Comparison of ENCODE assay signal across 10 cellular contexts in the genomic region with DNA sequence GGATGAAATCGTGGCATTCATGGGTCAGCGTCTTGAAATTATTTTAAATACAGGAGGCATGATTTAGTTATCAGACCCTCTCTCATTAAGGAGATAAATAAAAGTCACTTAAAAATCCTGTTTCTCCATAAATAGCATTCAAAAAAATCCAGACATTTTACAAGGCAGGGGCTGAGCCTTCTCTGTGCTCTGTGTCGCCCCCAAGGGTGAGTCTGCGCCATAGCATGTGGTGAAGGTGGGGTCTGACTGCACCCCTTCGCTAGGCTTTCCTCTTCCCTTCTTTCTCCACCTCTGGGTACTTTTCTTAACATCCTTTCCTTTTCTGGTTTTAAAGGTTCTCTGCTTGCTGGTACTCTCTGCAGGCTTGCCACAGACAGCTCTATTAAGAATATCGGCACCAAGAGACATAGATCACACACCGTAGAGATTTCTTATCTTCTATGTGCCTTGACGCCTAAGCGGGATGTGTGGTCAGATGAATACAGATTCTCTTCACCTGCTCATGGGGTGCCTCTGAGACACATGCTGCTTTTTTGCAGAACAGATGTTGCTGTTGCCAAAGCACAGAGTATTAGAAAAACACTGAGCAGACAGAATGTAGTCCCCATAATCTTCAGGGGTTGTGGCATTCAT. TPM values are rescaled to one million over a fixed set of nuclear protein-coding genes. Genes with fewer than 3 reads are reported as not detected.
DNase-seq lines count a peak whose midpoint lies in the region; ATAC-seq, FAIRE-seq and TF ChIP-seq lines count a peak whose summit lies in the region.
"Had no signal": no experiment of that assay in that cellular context is flagged by ENCODE, and none has a peak within 500 bp of the region (broad histone marks: within the 10 kb centered on the region; RNA-seq: fewer than 3 reads in every experiment).

No MANE protein-coding gene starts in this region.

- CTCF ChIA-PET in CD4-positive, alpha-beta T cell (lab: Charles Lee) = no interaction called here
- CTCF ChIA-PET in HEK293T (lab: Yijun Ruan, JAX) = no interaction called here

- no peaks in the 10 kb centered on the region for H3K9me3 Mint-ChIP-seq in CD4-positive, alpha-beta T cell
- H3K9me3 Mint-ChIP-seq in activated T-helper 17 cell treated with anti-CD3 and anti-CD28 coated beads, Interleukin-2, amount 50 U/mL, for 72 hours = no peaks in the 10 kb centered on the region

- no peaks in the 10 kb centered on the region for H3K9me3 ChIP-seq in CD4-positive, alpha-beta T cell (ENCODE audit: control insufficient read depth, low read length)
- no peaks in the 10 kb centered on the region for H3K9me3 ChIP-seq in liver (ENCODE audit: control insufficient read depth in 4 of 4, low read length in 3 of 4)
- no peaks in the 10 kb centered on the region for H3K9me3 ChIP-seq in pancreas
- H3K9me3 ChIP-seq: vagina had no signal

- H3K27me3 ChIP-seq in CD4-positive, alpha-beta T cell (ENCODE audit: control insufficient read depth, insufficient read depth, low read length) = no peaks in the 10 kb centered on the region
- no peaks in the 10 kb centered on the region for H3K27me3 ChIP-seq in liver (ENCODE audit: control insufficient read depth in 4 of 4, insufficient read depth in 4 of 4, low read length in 3 of 4)
- H3K27me3 ChIP-seq in pancreas = no peaks in the 10 kb centered on the region
- H3K27me3 ChIP-seq: vagina had no signal

- peaks cover 32% of the 10 kb centered on the region for H3K4me1 Mint-ChIP-seq in CD4-positive, alpha-beta T cell (ENCODE audit: low read depth)
- peaks cover 3% of the 10 kb centered on the region for H3K4me1 Mint-ChIP-seq in activated T-helper 17 cell treated with anti-CD3 and anti-CD28 coated beads, Interleukin-2, amount 50 U/mL, for 72 hours

- WGBS in liver = 87% methylated on average over 9 of the region's 9 CpGs
- WGBS in pancreas, 2 donors = 90 to 97% methylated on average over 9 of the region's 9 CpGs

- TF ChIP-seq CTCF in CD4-positive, alpha-beta T cell (IDR thresholded peaks at IDR 0.05) = peak; percentile 53
- TF ChIP-seq CTCF in liver (IDR thresholded peaks at IDR 0.05; ENCODE audit: low read depth, low read length, missing input control) (peak; percentile 15), pancreas (IDR thresholded peaks at IDR 0.05) (no peak)

- FAIRE-seq in pancreas (lab: Jason Lieb, UNC) = no peak

- no peak overlapping the region for H3K9ac ChIP-seq in liver (ENCODE audit: low read depth in 1 of 2, low read length in 2 of 2)

- H3K36me3 Mint-ChIP-seq in CD4-positive, alpha-beta T cell (ENCODE audit: low read depth) = peaks cover 48% of the 10 kb centered on the region
- peaks cover 36% of the 10 kb centered on the region for H3K36me3 Mint-ChIP-seq in activated T-helper 17 cell treated with anti-CD3 and anti-CD28 coated beads, Interleukin-2, amount 50 U/mL, for 72 hours (ENCODE audit: low read depth)

- no peak overlapping the region for H3K4me3 ChIP-seq in liver (ENCODE audit: low read depth in 1 of 3, low read length in 3 of 3)
- no peak overlapping the region for H3K4me3 ChIP-seq in pancreas
- H3K4me3 ChIP-seq: vagina had no signal

- H3K4me3 Mint-ChIP-seq in CD4-positive, alpha-beta T cell = peak overlapping the region; percentile 8
- no peak overlapping the region for H3K4me3 Mint-ChIP-seq in activated T-helper 17 cell treated with anti-CD3 and anti-CD28 coated beads, Interleukin-2, amount 50 U/mL, for 72 hours

- TF ChIP-seq RAD21 in liver (IDR thresholded peaks at IDR 0.05) = no peak

- H3K36me3 ChIP-seq in liver (ENCODE audit: control insufficient read depth in 4 of 4, insufficient read depth in 3 of 4, low read depth in 1 of 4, low read length in 3 of 4) (peaks cover 0 to 4% (median under 1%) of the 10 kb centered on the region in 4 donors), pancreas (no peaks in the 10 kb centered on the region)

- no peak overlapping the region for H3K27ac ChIP-seq in CD4-positive, alpha-beta T cell (ENCODE audit: low read depth, low read length)
- H3K27ac ChIP-seq in liver (ENCODE audit: low read depth in 1 of 2, low read length in 2 of 2) = no peak overlapping the region
- H3K27ac ChIP-seq in pancreas = no peak overlapping the region
- H3K27ac ChIP-seq: vagina had no signal

- ATAC-seq in CD4-positive, alpha-beta T cell (ENCODE audit: poor library complexity) = peak; percentile 89
- ATAC-seq in activated CD4-positive, CD25-positive, alpha-beta regulatory T cell treated with anti-CD3 and anti-CD28 coated beads, Interleukin-2, amount 50 U/mL, for 24 hours = no peak
- no peak for ATAC-seq in activated T-helper 17 cell treated with anti-CD3 and anti-CD28 coated beads, Interleukin-2, amount 50 U/mL, for 72 hours (replicated peaks)
- no peak for ATAC-seq in GM19463 (IDR thresholded peaks at IDR 0.05; ENCODE audit: unreplicated experiment)
- ATAC-seq in pancreas = no peak

- H3K4me1 ChIP-seq in liver (ENCODE audit: control insufficient read depth in 4 of 4, insufficient read depth in 4 of 4, low read length in 3 of 4) (no peaks in the 10 kb centered on the region), pancreas (no peaks in the 10 kb centered on the region)
- H3K4me1 ChIP-seq: vagina had no signal

- H3K27me3 Mint-ChIP-seq in CD4-positive, alpha-beta T cell = no peaks in the 10 kb centered on the region
- H3K27me3 Mint-ChIP-seq in activated T-helper 17 cell treated with anti-CD3 and anti-CD28 coated beads, Interleukin-2, amount 50 U/mL, for 72 hours = no peaks in the 10 kb centered on the region

- POLR2A ChIA-PET in CD4-positive, alpha-beta T cell (lab: Charles Lee) = no interaction called here
- POLR2A ChIA-PET in HEK293T (lab: Yijun Ruan, JAX) = no interaction called here

- intact Hi-C loops in CD4-positive, alpha-beta T cell (cut with DNase I, micrococcal nuclease) = loop anchor here in 1 of 2 experiments (1.0 to 2.0 kb wide), 2 partner anchors 104 to 112 kb away; a partner anchor contains a TSS
- intact Hi-C loops in pancreas (cut with DNase I) = no loop called here

- DNase-seq in CD4-positive, alpha-beta T cell = peak in 3 of 10 experiments; percentile 5 to 9 (median 7)
- DNase-seq in HEK293T (ENCODE audit: extremely low spot score) (peak; percentile 42), pancreas (no peak)
- peak; percentile 29 for DNase-seq in activated T-cell treated with anti-CD3 and anti-CD28 coated beads, Interleukin-2, amount 50 U/mL, for 1 hour
- DNase-seq: NCI-H1930 had no signal

- H3K27ac Mint-ChIP-seq in CD4-positive, alpha-beta T cell = peak overlapping the region; percentile 72
- H3K27ac Mint-ChIP-seq in activated T-helper 17 cell treated with anti-CD3 and anti-CD28 coated beads, Interleukin-2, amount 50 U/mL, for 72 hours = no peak overlapping the region

TF ChIP-seq in HEK293T, 16 proteins besides CTCF, POLR2A, EP300 and RAD21 (continues in another document):
- no peak for TF ChIP-seq BHLHE40 (IDR thresholded peaks at IDR 0.05; ENCODE audit: borderline replicate concordance)
- no peak for TF ChIP-seq NFRKB (IDR thresholded peaks at IDR 0.05)
- TF ChIP-seq HDGF (IDR thresholded peaks at IDR 0.05; ENCODE audit: borderline replicate concordance) = no peak
- TF ChIP-seq, protein P1, sequence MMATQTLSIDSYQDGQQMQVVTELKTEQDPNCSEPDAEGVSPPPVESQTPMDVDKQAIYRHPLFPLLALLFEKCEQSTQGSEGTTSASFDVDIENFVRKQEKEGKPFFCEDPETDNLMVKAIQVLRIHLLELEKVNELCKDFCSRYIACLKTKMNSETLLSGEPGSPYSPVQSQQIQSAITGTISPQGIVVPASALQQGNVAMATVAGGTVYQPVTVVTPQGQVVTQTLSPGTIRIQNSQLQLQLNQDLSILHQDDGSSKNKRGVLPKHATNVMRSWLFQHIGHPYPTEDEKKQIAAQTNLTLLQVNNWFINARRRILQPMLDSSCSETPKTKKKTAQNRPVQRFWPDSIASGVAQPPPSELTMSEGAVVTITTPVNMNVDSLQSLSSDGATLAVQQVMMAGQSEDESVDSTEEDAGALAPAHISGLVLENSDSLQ (IDR thresholded peaks at IDR 0.05) = no peak
- no peak for TF ChIP-seq SUZ12 (IDR thresholded peaks at IDR 0.05)
- TF ChIP-seq ELF4 (IDR thresholded peaks at IDR 0.05) = no peak
- no peak for TF ChIP-seq FOXM1 (IDR thresholded peaks at IDR 0.05; ENCODE audit: borderline replicate concordance)
- TF ChIP-seq LEF1 (IDR thresholded peaks at IDR 0.05; ENCODE audit: borderline replicate concordance) = no peak

TF ChIP-seq in liver, 16 proteins besides CTCF, POLR2A, EP300 and RAD21 (continues in another document):
- TF ChIP-seq, protein P2, sequence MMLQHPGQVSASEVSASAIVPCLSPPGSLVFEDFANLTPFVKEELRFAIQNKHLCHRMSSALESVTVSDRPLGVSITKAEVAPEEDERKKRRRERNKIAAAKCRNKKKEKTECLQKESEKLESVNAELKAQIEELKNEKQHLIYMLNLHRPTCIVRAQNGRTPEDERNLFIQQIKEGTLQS (IDR thresholded peaks at IDR 0.05) = no peak
- TF ChIP-seq YY1 (IDR thresholded peaks at IDR 0.05) = no peak
- no peak for TF ChIP-seq EGR1 (IDR thresholded peaks at IDR 0.05; ENCODE audit: low read depth in 2 of 2)
- TF ChIP-seq, protein P3, sequence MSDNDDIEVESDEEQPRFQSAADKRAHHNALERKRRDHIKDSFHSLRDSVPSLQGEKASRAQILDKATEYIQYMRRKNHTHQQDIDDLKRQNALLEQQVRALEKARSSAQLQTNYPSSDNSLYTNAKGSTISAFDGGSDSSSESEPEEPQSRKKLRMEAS (IDR thresholded peaks at IDR 0.05) = no peak
- TF ChIP-seq SP1 (IDR thresholded peaks at IDR 0.05) = no peak

RNA-seq across cellular contexts. Expression of a gene that starts 20.1 kb away (rescaled TPM):
- total RNA-seq in CD4-positive, alpha-beta T cell = 1 to 10 TPM; 6.4 to 7.1 TPM
- total RNA-seq in liver (not detected), pancreas (under 1 TPM in 1 of 6 donors, not detected in 5; 0.28 TPM)
- polyA plus RNA-seq in liver (not detected), pancreas (under 1 TPM; 0.46 to 0.75 TPM)
- 1 to 10 TPM; 1.4 to 1.6 TPM for total RNA-seq in activated T-helper 17 cell treated with anti-CD3 and anti-CD28 coated beads, Interleukin-2, amount 50 U/mL, for 72 hours
- total RNA-seq: vagina had no signal

RNA-seq across cellular contexts. Expression of a gene that starts 28.6 kb away (rescaled TPM):
- 1 to 10 TPM; 3.1 to 3.9 TPM for total RNA-seq in CD4-positive, alpha-beta T cell
- not detected for total RNA-seq in liver
- polyA plus RNA-seq in liver = under 1 TPM in 1 of 2 donors, not detected in 1; 0.38 TPM
- total RNA-seq in activated T-helper 17 cell treated with anti-CD3 and anti-CD28 coated beads, Interleukin-2, amount 50 U/mL, for 72 hours = 1 to 10 TPM in 1 of 2 donors, under 1 TPM in 1; 0.74 to 1.5 TPM
- total RNA-seq in pancreas = under 1 TPM in 2 of 6 donors, not detected in 4; 0.28 to 0.38 TPM
- polyA plus RNA-seq in pancreas = 1 to 10 TPM; 1.7 to 2.0 TPM
- total RNA-seq: vagina had no signal

RNA-seq across cellular contexts. Expression of a gene that starts 36.1 kb away (rescaled TPM):
- 10 to 100 TPM; 52.7 to 55.2 TPM for total RNA-seq in CD4-positive, alpha-beta T cell
- total RNA-seq in liver (10 to 100 TPM; 29.0 to 31.0 TPM), pancreas (10 to 100 TPM; 25.0 to 39.2 (median 28.1) TPM)
- polyA plus RNA-seq in liver (10 to 100 TPM; 39.2 to 46.6 TPM), pancreas (10 to 100 TPM; 24.3 to 55.4 TPM)
- 10 to 100 TPM; 62.4 to 80.0 TPM for total RNA-seq in activated T-helper 17 cell treated with anti-CD3 and anti-CD28 coated beads, Interleukin-2, amount 50 U/mL, for 72 hours

Comparison
In these comparisons a context has a peak if more than half of its experiments do, and no peak if none do; other contexts are left out.
1. DNase-seq: peak in HEK293T (single experiment) and activated T-cell treated with anti-CD3 and anti-CD28 coated beads, Interleukin-2, amount 50 U/mL, for 1 hour (single experiment); none in pancreas (0 of 6).
2. CTCF ChIP-seq: peak in CD4-positive, alpha-beta T cell (single experiment) and liver (single experiment); none in pancreas (0 of 4).